In genomic region chr11:33018840-33019239, GRCh38 we compare ENCODE assay signal across 1 cellular context.
TF ChIP-seq lines count a peak whose summit lies in the region.

No MANE protein-coding gene starts in this region.

TF ChIP-seq in HepG2, 621 proteins besides CTCF, POLR2A, EP300 and RAD21:
- TF ChIP-seq ZNF570 (CRISPR knock-in tag; IDR thresholded peaks at IDR 0.05; ENCODE audit: borderline replicate concordance) (no peak), SUZ12 (IDR thresholded peaks at IDR 0.05; ENCODE audit: low read depth, low read length) (no peak), ZNF317 (CRISPR knock-in tag; IDR thresholded peaks at IDR 0.05) (no peak), HOXA3 (CRISPR knock-in tag; IDR thresholded peaks at IDR 0.05) (no peak), REXO4 (CRISPR knock-in tag; IDR thresholded peaks at IDR 0.05; ENCODE audit: borderline replicate concordance) (no peak), ZNF512B (CRISPR knock-in tag; IDR thresholded peaks at IDR 0.05; ENCODE audit: borderline replicate concordance) (no peak), RBM22 (optimal IDR thresholded peaks at IDR 0.05; ENCODE audit: low read length) (no peak), NFKB2 (CRISPR knock-in tag; IDR thresholded peaks at IDR 0.05; ENCODE audit: borderline replicate concordance) (no peak), IKZF1 (IDR thresholded peaks at IDR 0.05) (no peak), KAT7 (CRISPR knock-in tag; IDR thresholded peaks at IDR 0.05; ENCODE audit: borderline replicate concordance) (no peak), MEF2D (CRISPR knock-in tag; IDR thresholded peaks at IDR 0.05) (no peak), ZBTB39 (CRISPR knock-in tag; IDR thresholded peaks at IDR 0.05) (no peak), AGO1 (IDR thresholded peaks at IDR 0.05; ENCODE audit: low read depth, low read length, poor library complexity, severe bottlenecking) (no peak), POLR2G (IDR thresholded peaks at IDR 0.05; ENCODE audit: low read depth, low read length) (no peak), FOXK1 (CRISPR knock-in tag; IDR thresholded peaks at IDR 0.05; ENCODE audit: borderline replicate concordance, low read depth) (no peak)
- TF ChIP-seq, protein P1, sequence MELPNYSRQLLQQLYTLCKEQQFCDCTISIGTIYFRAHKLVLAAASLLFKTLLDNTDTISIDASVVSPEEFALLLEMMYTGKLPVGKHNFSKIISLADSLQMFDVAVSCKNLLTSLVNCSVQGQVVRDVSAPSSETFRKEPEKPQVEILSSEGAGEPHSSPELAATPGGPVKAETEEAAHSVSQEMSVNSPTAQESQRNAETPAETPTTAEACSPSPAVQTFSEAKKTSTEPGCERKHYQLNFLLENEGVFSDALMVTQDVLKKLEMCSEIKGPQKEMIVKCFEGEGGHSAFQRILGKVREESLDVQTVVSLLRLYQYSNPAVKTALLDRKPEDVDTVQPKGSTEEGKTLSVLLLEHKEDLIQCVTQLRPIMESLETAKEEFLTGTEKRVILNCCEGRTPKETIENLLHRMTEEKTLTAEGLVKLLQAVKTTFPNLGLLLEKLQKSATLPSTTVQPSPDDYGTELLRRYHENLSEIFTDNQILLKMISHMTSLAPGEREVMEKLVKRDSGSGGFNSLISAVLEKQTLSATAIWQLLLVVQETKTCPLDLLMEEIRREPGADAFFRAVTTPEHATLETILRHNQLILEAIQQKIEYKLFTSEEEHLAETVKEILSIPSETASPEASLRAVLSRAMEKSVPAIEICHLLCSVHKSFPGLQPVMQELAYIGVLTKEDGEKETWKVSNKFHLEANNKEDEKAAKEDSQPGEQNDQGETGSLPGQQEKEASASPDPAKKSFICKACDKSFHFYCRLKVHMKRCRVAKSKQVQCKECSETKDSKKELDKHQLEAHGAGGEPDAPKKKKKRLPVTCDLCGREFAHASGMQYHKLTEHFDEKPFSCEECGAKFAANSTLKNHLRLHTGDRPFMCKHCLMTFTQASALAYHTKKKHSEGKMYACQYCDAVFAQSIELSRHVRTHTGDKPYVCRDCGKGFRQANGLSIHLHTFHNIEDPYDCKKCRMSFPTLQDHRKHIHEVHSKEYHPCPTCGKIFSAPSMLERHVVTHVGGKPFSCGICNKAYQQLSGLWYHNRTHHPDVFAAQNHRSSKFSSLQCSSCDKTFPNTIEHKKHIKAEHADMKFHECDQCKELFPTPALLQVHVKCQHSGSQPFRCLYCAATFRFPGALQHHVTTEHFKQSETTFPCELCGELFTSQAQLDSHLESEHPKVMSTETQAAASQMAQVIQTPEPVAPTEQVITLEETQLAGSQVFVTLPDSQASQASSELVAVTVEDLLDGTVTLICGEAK (IDR thresholded peaks at IDR 0.05), result no peak
- TF ChIP-seq, protein P1 (CRISPR knock-in tag; IDR thresholded peaks at IDR 0.05), result no peak
- TF ChIP-seq, protein P2, sequence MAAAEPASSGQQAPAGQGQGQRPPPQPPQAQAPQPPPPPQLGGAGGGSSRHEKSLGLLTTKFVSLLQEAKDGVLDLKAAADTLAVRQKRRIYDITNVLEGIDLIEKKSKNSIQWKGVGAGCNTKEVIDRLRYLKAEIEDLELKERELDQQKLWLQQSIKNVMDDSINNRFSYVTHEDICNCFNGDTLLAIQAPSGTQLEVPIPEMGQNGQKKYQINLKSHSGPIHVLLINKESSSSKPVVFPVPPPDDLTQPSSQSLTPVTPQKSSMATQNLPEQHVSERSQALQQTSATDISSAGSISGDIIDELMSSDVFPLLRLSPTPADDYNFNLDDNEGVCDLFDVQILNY (CRISPR knock-in tag; conservative IDR thresholded peaks at IDR 0.05), result no peak
- TF ChIP-seq, protein P3, sequence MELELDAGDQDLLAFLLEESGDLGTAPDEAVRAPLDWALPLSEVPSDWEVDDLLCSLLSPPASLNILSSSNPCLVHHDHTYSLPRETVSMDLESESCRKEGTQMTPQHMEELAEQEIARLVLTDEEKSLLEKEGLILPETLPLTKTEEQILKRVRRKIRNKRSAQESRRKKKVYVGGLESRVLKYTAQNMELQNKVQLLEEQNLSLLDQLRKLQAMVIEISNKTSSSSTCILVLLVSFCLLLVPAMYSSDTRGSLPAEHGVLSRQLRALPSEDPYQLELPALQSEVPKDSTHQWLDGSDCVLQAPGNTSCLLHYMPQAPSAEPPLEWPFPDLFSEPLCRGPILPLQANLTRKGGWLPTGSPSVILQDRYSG (CRISPR knock-in tag; IDR thresholded peaks at IDR 0.05), result no peak
TF ChIP-seq in HepG2: peak in this region for 0.
